In genomic region chr3:179272385-179272784, GRCh38 we compare ENCODE assay signal across 11 cellular contexts. TPM values are rescaled to one million over a fixed set of nuclear protein-coding genes. Genes with fewer than 3 reads are reported as not detected.
DNase-seq lines count a peak whose midpoint lies in the region; ATAC-seq, FAIRE-seq and TF ChIP-seq lines count a peak whose summit lies in the region.
"Had no signal": no experiment of that assay in that cellular context is flagged by ENCODE, and none has a peak within 500 bp of the region (broad histone marks: within the 10 kb centered on the region; RNA-seq: fewer than 3 reads in every experiment).

No MANE protein-coding gene starts in this region.

- CTCF ChIA-PET in HepG2 (lab: Yijun Ruan, JAX; ENCODE audit: low intra/inter-chr PET ratio, low total read pairs): interaction anchor here (0.9 to 2.1 kb wide), 2 partner anchors 125 to 257 kb away, joined by 4 to 7 read pairs; partner anchors contain the start of gene PIK3CA

- WGBS in adrenal gland, 4 donors: 78 to 88% (median 81%) methylated on average over 3 of the region's 3 CpGs
- WGBS in HepG2 (ENCODE audit: low lambda C conversion rate): 47% methylated on average over 3 of the region's 3 CpGs

- no peak overlapping the region for H3K4me3 Mint-ChIP-seq in type B pancreatic cell

- no peaks in the 10 kb centered on the region for H3K4me1 ChIP-seq in adrenal gland (replicated peaks in 1 of 2)
- peaks cover 20% of the 10 kb centered on the region for H3K4me1 ChIP-seq in HepG2 (ENCODE audit: insufficient read depth, low read length)
- H3K4me1 ChIP-seq: parathyroid adenoma had no signal

- no peaks in the 10 kb centered on the region for H3K4me1 Mint-ChIP-seq in type B pancreatic cell (ENCODE audit: unreplicated experiment)

- TF ChIP-seq CTCF in adrenal gland (IDR thresholded peaks at IDR 0.05) (peak; percentile 15 to 43 (median 36)), HepG2 (CRISPR knock-in tag; IDR thresholded peaks at IDR 0.05) (peak; percentile 62), type B pancreatic cell (conservative IDR thresholded peaks at IDR 0.05) (no peak), coronary artery (IDR thresholded peaks at IDR 0.05) (no peak)

- H3K9me3 ChIP-seq in adrenal gland (replicated peaks in 1 of 3) (no peaks in the 10 kb centered on the region), HepG2 (ENCODE audit: low read length) (no peaks in the 10 kb centered on the region)

- no peaks in the 10 kb centered on the region for H3K36me3 Mint-ChIP-seq in type B pancreatic cell

- no peaks in the 10 kb centered on the region for H3K79me2 ChIP-seq in HepG2 (ENCODE audit: insufficient read depth, low read length)
- H3K79me2 ChIP-seq: parathyroid adenoma had no signal

- no peaks in the 10 kb centered on the region for H3K27me3 Mint-ChIP-seq in type B pancreatic cell

- H3K27me3 ChIP-seq in adrenal gland (no peaks in the 10 kb centered on the region), HepG2 (ENCODE audit: control insufficient read depth in 1 of 2, insufficient read depth in 2 of 2, low read length in 2 of 2) (no peaks in the 10 kb centered on the region; a peak in 1 of 5 replicates)

- H3K4me3 ChIP-seq in adrenal gland (no peak overlapping the region), HepG2 (replicated peaks in 1 of 3; ENCODE audit: insufficient read depth in 1 of 3, low read depth in 2 of 3, low read length in 3 of 3) (no peak overlapping the region), coronary artery (no peak overlapping the region)

- POLR2A ChIA-PET in HepG2 (lab: Yijun Ruan, JAX): no interaction called here

- no TSS peak for BruUV-seq in HepG2 (replicated peaks; lab: Mats Ljungman, UMichigan)

- DNase-seq in COR-L47 (lab: John Stamatoyannopoulos, UW) (peak; percentile 50), HK-2 (ENCODE audit: unreplicated experiment) (peak; percentile 14), adrenal gland (peak in 5 of 7 donors; percentile 20 to 30 (median 26)), HepG2 (ENCODE audit: low spot score) (no peak), type B pancreatic cell (ENCODE audit: extremely low spot score, unreplicated experiment) (no peak), coronary artery (ENCODE audit: low spot score) (no peak)
- DNase-seq: kidney glomerular epithelial cell, NCI-H774, T-helper 9 cell had no signal

- no peak for TF ChIP-seq RAD21 in HepG2 (CRISPR knock-in tag; IDR thresholded peaks at IDR 0.05)

- no peaks in the 10 kb centered on the region for H3K36me3 ChIP-seq in adrenal gland (replicated peaks in 1 of 2)
- H3K36me3 ChIP-seq in HepG2 (replicated peaks in 1 of 2; ENCODE audit: control insufficient read depth in 1 of 2, insufficient read depth in 2 of 2, low read length in 2 of 2): no peaks in the 10 kb centered on the region

- TF ChIP-seq POLR2A in adrenal gland (IDR thresholded peaks at IDR 0.05) (no peak), HepG2 (IDR thresholded peaks at IDR 0.05; ENCODE audit: insufficient read depth in 1 of 2, low read depth in 2 of 2, low read length in 2 of 2) (no peak)

- no peak overlapping the region for H3K4me2 ChIP-seq in HepG2 (ENCODE audit: low read depth, low read length)

- no peak overlapping the region for H3K9ac ChIP-seq in HepG2 (ENCODE audit: insufficient read depth, low read depth, low read length)
- H3K9ac ChIP-seq: parathyroid adenoma had no signal

- H4K20me1 ChIP-seq in HepG2 (ENCODE audit: insufficient read depth, low read length): no peaks in the 10 kb centered on the region

- TF ChIP-seq EP300 in HepG2 (IDR thresholded peaks at IDR 0.05; ENCODE audit: low read depth in 2 of 2, low read length in 2 of 2): no peak
- TF ChIP-seq EP300 in HepG2 (CRISPR knock-in tag; IDR thresholded peaks at IDR 0.05; ENCODE audit: borderline replicate concordance): no peak

- ATAC-seq in HepG2 (peak; percentile 60), HG02798 (IDR thresholded peaks at IDR 0.05; ENCODE audit: poor library complexity, unreplicated experiment) (no peak)

- no peak overlapping the region for H3K27ac Mint-ChIP-seq in type B pancreatic cell

- intact Hi-C loops in adrenal gland (cut with DNase I): no loop called here
- intact Hi-C loops in HepG2 (cut with micrococcal nuclease; ENCODE audit: unreplicated experiment): loop anchor here (1.0 kb wide), 2 partner anchors 125 to 167 kb away; no protein-coding TSS in a partner anchor

- H3K9me3 Mint-ChIP-seq in type B pancreatic cell: no peaks in the 10 kb centered on the region

- FAIRE-seq in HepG2 (lab: Jason Lieb, UNC): no peak

- H3K27ac ChIP-seq in adrenal gland: no peak overlapping the region
- no peak overlapping the region for H3K27ac ChIP-seq in HepG2 (ENCODE audit: extremely low read length, insufficient read depth, low read length)
- H3K27ac ChIP-seq in coronary artery: no peak overlapping the region
- H3K27ac ChIP-seq: parathyroid adenoma had no signal

- in situ Hi-C loops in HepG2 (cut with HindIII; ENCODE audit: extremely low pct_ligation_motif_present, low pct_unique_long_range_greater_than_20kb): no loop called here

- no peak overlapping the region for H2AFZ ChIP-seq in HepG2 (ENCODE audit: low read length)
- H2AFZ ChIP-seq: parathyroid adenoma had no signal

TF ChIP-seq in HepG2, 621 proteins besides CTCF, POLR2A, EP300 and RAD21:
- TF ChIP-seq SMC3 (IDR thresholded peaks at IDR 0.05; ENCODE audit: low read length): peak; percentile 39; the same call in 1 of the 2 replicates
- TF ChIP-seq CHCHD3 (CRISPR knock-in tag; IDR thresholded peaks at IDR 0.05): no peak
- TF ChIP-seq STAG1 (CRISPR knock-in tag; IDR thresholded peaks at IDR 0.05): peak; percentile 55

RNA-seq across cellular contexts. Expression of gene KCNMB3, which starts 21.5 kb away (rescaled TPM):
- total RNA-seq in adrenal gland (1 to 10 TPM in 6 of 8 donors, under 1 TPM in 2; under 0.01 to 5.5 (median 1.7) TPM), HepG2 (2016; rRNA removed; fragmentation: Illumina TruSeq; extraction: Trizol) (2.4 and 4.3 TPM in 2 replicates), type B pancreatic cell (ENCODE audit: low replicate concordance) (2.0 and 2.4 TPM in 2 replicates)
- polyA plus RNA-seq in adrenal gland (1 to 10 TPM; 2.7 to 4.4 (median 4.3) TPM), HepG2 (2011; rRNA removed) (7.1 and 8.7 TPM in 2 replicates)
- 1.1 TPM in 2 replicates for total RNA-seq in HepG2 (2016; cell fraction: cytosol; rRNA removed; fragmentation: Illumina TruSeq; extraction: Trizol; ENCODE audit: low read depth)
- 1.3 and 3.9 TPM in 2 replicates for total RNA-seq in HepG2 (2016; cell fraction: insoluble cytoplasmic fraction; rRNA removed; fragmentation: Illumina TruSeq; extraction: Trizol)
- total RNA-seq in HepG2 (2016; cell fraction: membrane; rRNA removed; fragmentation: Illumina TruSeq; extraction: Trizol): 1.3 and 1.8 TPM in 2 replicates
- total RNA-seq in HepG2 (2016; cell fraction: nucleus; rRNA removed; fragmentation: Illumina TruSeq; extraction: Trizol): 9.9 and 12.3 TPM in 2 replicates
- polyA plus RNA-seq in HepG2 (2011; cell fraction: cytosol; rRNA removed): 3.1 and 5.4 TPM in 2 replicates
- polyA plus RNA-seq in HepG2 (2011; cell fraction: nucleus; rRNA removed): 13.3 and 15.6 TPM in 2 replicates
- polyA plus RNA-seq in HepG2 (2012): 10.1 and 14.9 TPM in 2 replicates
- polyA plus RNA-seq in HepG2 (2016; cell fraction: cytosol; fragmentation: Illumina TruSeq; extraction: Trizol; ENCODE audit: low read depth): 0.58 and 0.87 TPM in 2 replicates
- polyA plus RNA-seq in HepG2 (2016; cell fraction: insoluble cytoplasmic fraction; fragmentation: Illumina TruSeq; extraction: Trizol; ENCODE audit: low read depth): 2.1 and 2.2 TPM in 2 replicates
- polyA plus RNA-seq in HepG2 (2016; cell fraction: membrane; fragmentation: Illumina TruSeq; extraction: Trizol; ENCODE audit: low read depth): 1.0 and 1.6 TPM in 2 replicates
- polyA plus RNA-seq in HepG2 (2016; cell fraction: nucleus; fragmentation: Illumina TruSeq; extraction: Trizol; ENCODE audit: insufficient read depth, low read depth): 16.1 and 23.2 TPM in 2 replicates
- polyA minus RNA-seq in HepG2 (2011; rRNA and poly(A)+ RNA removed; ENCODE audit: low replicate concordance): 1.6 and 5.2 TPM in 2 replicates
- 1.2 and 1.7 TPM in 2 replicates for polyA minus RNA-seq in HepG2 (2011; cell fraction: cytosol; rRNA and poly(A)+ RNA removed)
- 27.2 and 32.1 TPM in 2 replicates for polyA minus RNA-seq in HepG2 (2011; cell fraction: nucleus; rRNA and poly(A)+ RNA removed)

RNA-seq across cellular contexts. Expression of gene ZNF639, which starts 50.4 kb away (rescaled TPM):
- total RNA-seq in adrenal gland (10 to 100 TPM; 25.9 to 53.4 (median 39.4) TPM), HepG2 (2016; rRNA removed; fragmentation: Illumina TruSeq; extraction: Trizol) (42.4 and 46.7 TPM in 2 replicates), type B pancreatic cell (ENCODE audit: low replicate concordance) (24.9 and 33.2 TPM in 2 replicates)
- polyA plus RNA-seq in adrenal gland (10 to 100 TPM; 14.8 to 52.5 (median 19.0) TPM), HepG2 (2011; rRNA removed) (10.1 and 11.6 TPM in 2 replicates)
- total RNA-seq in HepG2 (2016; cell fraction: cytosol; rRNA removed; fragmentation: Illumina TruSeq; extraction: Trizol; ENCODE audit: low read depth): 13.5 and 14.4 TPM in 2 replicates
- 41.6 and 46.5 TPM in 2 replicates for total RNA-seq in HepG2 (2016; cell fraction: insoluble cytoplasmic fraction; rRNA removed; fragmentation: Illumina TruSeq; extraction: Trizol)
- 46.9 and 52.9 TPM in 2 replicates for total RNA-seq in HepG2 (2016; cell fraction: membrane; rRNA removed; fragmentation: Illumina TruSeq; extraction: Trizol)
- total RNA-seq in HepG2 (2016; cell fraction: nucleus; rRNA removed; fragmentation: Illumina TruSeq; extraction: Trizol): 24.3 and 28.0 TPM in 2 replicates
- 5.4 and 7.5 TPM in 2 replicates for polyA plus RNA-seq in HepG2 (2011; cell fraction: cytosol; rRNA removed)
- 3.8 and 4.4 TPM in 2 replicates for polyA plus RNA-seq in HepG2 (2011; cell fraction: nucleus; rRNA removed)
- polyA plus RNA-seq in HepG2 (2012): 16.7 and 20.0 TPM in 2 replicates
- polyA plus RNA-seq in HepG2 (2016; cell fraction: cytosol; fragmentation: Illumina TruSeq; extraction: Trizol; ENCODE audit: low read depth): 10.6 and 11.7 TPM in 2 replicates
- polyA plus RNA-seq in HepG2 (2016; cell fraction: insoluble cytoplasmic fraction; fragmentation: Illumina TruSeq; extraction: Trizol; ENCODE audit: low read depth): 44.3 and 45.2 TPM in 2 replicates
- 27.4 and 31.7 TPM in 2 replicates for polyA plus RNA-seq in HepG2 (2016; cell fraction: membrane; fragmentation: Illumina TruSeq; extraction: Trizol; ENCODE audit: low read depth)
- polyA plus RNA-seq in HepG2 (2016; cell fraction: nucleus; fragmentation: Illumina TruSeq; extraction: Trizol; ENCODE audit: insufficient read depth, low read depth): 44.1 and 46.6 TPM in 2 replicates
- polyA minus RNA-seq in HepG2 (2011; rRNA and poly(A)+ RNA removed; ENCODE audit: low replicate concordance): 3.7 and 11.2 TPM in 2 replicates
- 8.1 and 9.0 TPM in 2 replicates for polyA minus RNA-seq in HepG2 (2011; cell fraction: cytosol; rRNA and poly(A)+ RNA removed)
- 10.8 and 11.1 TPM in 2 replicates for polyA minus RNA-seq in HepG2 (2011; cell fraction: nucleus; rRNA and poly(A)+ RNA removed)

Comparison
In these comparisons a context has a peak if more than half of its experiments do, and no peak if none do; other contexts are left out.
1. DNase-seq: peak in COR-L47 (single experiment), HK-2 (single experiment) and adrenal gland (5 of 7); none in HepG2 (single experiment), type B pancreatic cell (single experiment) and coronary artery (single experiment).
2. CTCF ChIP-seq: peak in adrenal gland (6 of 6) and HepG2 (single experiment); none in type B pancreatic cell (single experiment) and coronary artery (single experiment).